In the genomic region with DNA sequence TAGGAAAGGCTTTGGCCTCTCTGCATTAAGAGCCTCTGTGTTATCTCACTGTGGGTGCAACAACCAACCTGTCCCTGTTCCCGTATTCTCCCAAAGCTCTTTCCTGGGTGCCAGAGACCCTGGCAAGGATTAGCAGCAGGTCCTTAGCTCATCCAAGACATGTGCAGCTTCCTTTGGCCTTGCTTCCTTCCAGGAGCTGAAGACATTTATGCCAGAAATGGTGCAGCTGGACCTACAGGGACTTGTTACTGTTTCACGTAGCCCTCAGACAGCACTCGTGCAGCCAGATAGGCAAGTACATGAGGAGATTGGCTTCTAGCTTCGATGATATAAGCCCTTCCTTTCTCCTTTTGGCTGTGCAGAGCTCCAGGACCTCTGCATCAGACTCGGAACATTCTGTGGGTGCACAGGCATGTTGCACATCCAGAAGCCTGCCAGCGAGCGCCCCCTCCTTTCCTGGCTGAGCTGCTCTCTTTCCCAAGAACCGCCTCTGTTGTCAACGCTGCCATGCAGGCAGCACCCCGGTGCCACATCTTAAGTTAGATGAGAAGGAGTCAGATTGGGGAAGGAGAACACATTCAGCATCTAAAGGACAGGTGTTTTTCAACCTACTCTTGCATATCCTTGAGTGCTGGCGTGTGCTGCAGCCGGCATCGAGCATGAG, we compare ENCODE assay signal across 28 cellular contexts.
DNase-seq lines count a peak whose midpoint lies in the region; ATAC-seq and TF ChIP-seq lines count a peak whose summit lies in the region.
"Had no signal": no experiment of that assay in that cellular context is flagged by ENCODE, and none has a peak within 500 bp of the region (broad histone marks: within the 10 kb centered on the region; RNA-seq: fewer than 3 reads in every experiment).

No MANE protein-coding gene starts in this region.

- no peaks in the 10 kb centered on the region for H3F3A ChIP-seq in neural progenitor cell (ENCODE audit: low read depth)

- H3K36me3 Mint-ChIP-seq in neural progenitor cell, result no peaks in the 10 kb centered on the region
- H3K36me3 Mint-ChIP-seq: activated naive CD8-positive, alpha-beta T cell treated with anti-CD3 and anti-CD28 coated beads for 36 hours; mesothelial cell of epicardium; natural killer cell treated with Interleukin-12 subunit alpha and Interleukin-12 subunit beta and Interleukin-15 and Interleukin-18, amount 100 ng/mL, for 72 hours had no signal

- H3K4me1 Mint-ChIP-seq in neural progenitor cell, result peaks cover 37% of the 10 kb centered on the region
- H3K4me1 Mint-ChIP-seq: activated naive CD8-positive, alpha-beta T cell treated with anti-CD3 and anti-CD28 coated beads for 36 hours; activated T-helper 17 cell treated with anti-CD3 and anti-CD28 coated beads, Interleukin-2, amount 50 U/mL, for 72 hours; B cell had no signal

- in situ Hi-C loops in G401 (cut with HindIII; ENCODE audit: low sequenced_read_pairs), result no loop called here

- TF ChIP-seq POLR2A in vagina (IDR thresholded peaks at IDR 0.05), result no peak

- H3K9ac ChIP-seq in neural progenitor cell, result no peak overlapping the region

- no peak overlapping the region for H3K4me3 ChIP-seq in neural progenitor cell
- no peak overlapping the region for H3K4me3 ChIP-seq in vagina
- H3K4me3 ChIP-seq: colonic mucosa, psoas muscle, tibial nerve had no signal

- H3K9me3 ChIP-seq in neural progenitor cell (ENCODE audit: low read depth) (no peaks in the 10 kb centered on the region), vagina (no peaks in the 10 kb centered on the region)
- H3K9me3 ChIP-seq: colonic mucosa, psoas muscle, tibial nerve had no signal

- H3K27me3 ChIP-seq in neural progenitor cell (no peaks in the 10 kb centered on the region), vagina (no peaks in the 10 kb centered on the region)
- H3K27me3 ChIP-seq: brain microvascular endothelial cell, colonic mucosa, tibial nerve had no signal

- no peak for ATAC-seq in GM18870 (IDR thresholded peaks at IDR 0.05; ENCODE audit: unreplicated experiment)
- ATAC-seq: activated T-helper 17 cell treated with anti-CD3 and anti-CD28 coated beads, Interleukin-2, amount 50 U/mL, for 72 hours; left lobe of liver; natural killer cell treated with Interleukin-12 subunit alpha and Interleukin-12 subunit beta and Interleukin-15 and Interleukin-18, amount 100 ng/mL, for 72 hours; psoas muscle; SK-N-SH treated with all-trans-retinoic acid at 6 μM for 48 hours; stimulated activated naive CD8-positive, alpha-beta T cell treated with anti-CD3 and anti-CD28 coated beads, Interleukin-15, Interleukin-2, amounts not matched to agents 100 U/mL and 50 U/mL, for 24 hours had no signal

- intact Hi-C loops in vagina (cut with DNase I), result no loop called here

- TF ChIP-seq CTCF in neural progenitor cell (IDR thresholded peaks at IDR 0.05) (no peak), vagina (IDR thresholded peaks at IDR 0.05) (no peak)

- no peak overlapping the region for H3K4me3 Mint-ChIP-seq in neural progenitor cell
- H3K4me3 Mint-ChIP-seq: activated naive CD8-positive, alpha-beta T cell treated with anti-CD3 and anti-CD28 coated beads for 36 hours; activated T-helper 17 cell treated with anti-CD3 and anti-CD28 coated beads, Interleukin-2, amount 50 U/mL, for 72 hours; B cell; mesothelial cell of epicardium; natural killer cell treated with Interleukin-12 subunit alpha and Interleukin-12 subunit beta and Interleukin-15 and Interleukin-18, amount 100 ng/mL, for 72 hours had no signal

- no peaks in the 10 kb centered on the region for H4K20me1 ChIP-seq in neural progenitor cell (ENCODE audit: low read depth)

- H2AFZ ChIP-seq in neural progenitor cell (replicated peaks), result peak overlapping the region; percentile 17

- no peak overlapping the region for H3K4me2 ChIP-seq in neural progenitor cell

- H3K27ac Mint-ChIP-seq in neural progenitor cell, result peak overlapping the region; percentile 21
- H3K27ac Mint-ChIP-seq: activated naive CD8-positive, alpha-beta T cell treated with anti-CD3 and anti-CD28 coated beads for 36 hours; activated T-helper 17 cell treated with anti-CD3 and anti-CD28 coated beads, Interleukin-2, amount 50 U/mL, for 72 hours; B cell; mesothelial cell of epicardium; natural killer cell treated with Interleukin-12 subunit alpha and Interleukin-12 subunit beta and Interleukin-15 and Interleukin-18, amount 100 ng/mL, for 72 hours had no signal

- no peaks in the 10 kb centered on the region for H3K9me3 Mint-ChIP-seq in neural progenitor cell
- H3K9me3 Mint-ChIP-seq: activated naive CD8-positive, alpha-beta T cell treated with anti-CD3 and anti-CD28 coated beads for 36 hours; activated T-helper 17 cell treated with anti-CD3 and anti-CD28 coated beads, Interleukin-2, amount 50 U/mL, for 72 hours; mesothelial cell of epicardium; natural killer cell treated with Interleukin-12 subunit alpha and Interleukin-12 subunit beta and Interleukin-15 and Interleukin-18, amount 100 ng/mL, for 72 hours had no signal

- H3K36me3 ChIP-seq in neural progenitor cell, result no peaks in the 10 kb centered on the region
- no peaks in the 10 kb centered on the region for H3K36me3 ChIP-seq in vagina
- H3K36me3 ChIP-seq: brain microvascular endothelial cell, colonic mucosa, tibial nerve had no signal

- H3K27ac ChIP-seq in neural progenitor cell, result no peak overlapping the region
- no peak overlapping the region for H3K27ac ChIP-seq in vagina
- H3K27ac ChIP-seq: brain microvascular endothelial cell, colonic mucosa, HL-60, psoas muscle had no signal

- H3K4me1 ChIP-seq in neural progenitor cell, result peaks cover 6% of the 10 kb centered on the region
- peaks cover 1% of the 10 kb centered on the region for H3K4me1 ChIP-seq in vagina
- H3K4me1 ChIP-seq: colonic mucosa, psoas muscle had no signal

- peaks cover 6% of the 10 kb centered on the region for H3K27me3 Mint-ChIP-seq in neural progenitor cell (ENCODE audit: insufficient read depth, low read depth)

- no peaks in the 10 kb centered on the region for H3K79me2 ChIP-seq in neural progenitor cell (ENCODE audit: low read depth)

- DNase-seq in NCI-H82 (lab: John Stamatoyannopoulos, UW), result peak; percentile 60
- DNase-seq in NCI-H82 treated with DMSO at 0.1 percent for 48 hours (lab: John Stamatoyannopoulos, UW; ENCODE audit: unreplicated experiment), result no peak
- DNase-seq in ecto neural progenitor cell (ENCODE audit: low spot score), result peak; percentile 40
- no peak for DNase-seq in neural progenitor cell (ENCODE audit: low spot score)
- peak; percentile 55 to 77 for DNase-seq in vagina (ENCODE audit: extremely low spot score in 2 of 2)
- DNase-seq in NCI-H345 treated with DMSO at 0.1 percent for 48 hours (lab: John Stamatoyannopoulos, UW; ENCODE audit: unreplicated experiment), result no peak
- DNase-seq in G401 (ENCODE audit: low spot score), result no peak
- DNase-seq: 8988T; activated CD4-positive, alpha-beta T cell treated with anti-CD3 and anti-CD28 coated beads, Interleukin-2, amount 50 U/mL, for 4 hours; activated CD8-positive, alpha-beta memory T cell treated with anti-CD3 and anti-CD28 coated beads, Interleukin-2, amount 50 U/mL, for 4 hours; activated naive CD8-positive, alpha-beta T cell treated with anti-CD3 and anti-CD28 coated beads for 36 hours; brain microvascular endothelial cell; colonic mucosa; COR-L47; NCI-H1092 treated with DMSO at 0.1 percent for 48 hours; NCI-H526; psoas muscle; stimulated activated CD4-positive, alpha-beta T cell treated with anti-CD3 and anti-CD28 coated beads, Interleukin-4, amount 100 ng/mL, for 1 hour; stimulated activated naive CD8-positive, alpha-beta T cell treated with anti-CD3 and anti-CD28 coated beads, Interleukin-15, Interleukin-2, amounts not matched to agents 100 U/mL and 50 U/mL, for 24 hours had no signal

Comparison
In these comparisons a context has a peak if more than half of its experiments do, and no peak if none do; other contexts are left out.
1. DNase-seq: peak in NCI-H82 (single experiment), ecto neural progenitor cell (single experiment) and vagina (2 of 2); none in NCI-H82 treated with DMSO at 0.1 percent for 48 hours (single experiment), neural progenitor cell (single experiment), NCI-H345 treated with DMSO at 0.1 percent for 48 hours (single experiment) and G401 (single experiment).